ENCODE assay signal across 34 cellular contexts in the genomic region with DNA sequence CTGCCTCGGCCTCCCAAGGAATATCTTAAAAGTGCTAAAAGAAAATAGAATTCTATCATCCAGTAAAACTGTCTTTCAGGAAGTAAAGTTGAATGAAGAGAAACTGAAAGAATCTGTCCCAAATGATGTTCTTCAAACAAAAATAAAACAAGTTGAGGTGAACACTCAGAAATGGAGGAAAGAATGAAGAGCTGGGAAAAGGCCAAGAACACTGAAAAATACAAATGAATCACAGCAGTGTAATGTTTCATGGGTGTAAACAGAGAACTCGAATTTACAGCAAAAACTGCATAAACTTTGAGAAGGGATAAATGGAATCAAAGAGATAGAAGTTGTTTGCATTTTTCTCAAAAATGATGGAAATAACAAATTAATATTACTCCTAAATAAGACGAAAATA.
DNase-seq lines count a peak whose midpoint lies in the region; ATAC-seq, FAIRE-seq and TF ChIP-seq lines count a peak whose summit lies in the region.
"Had no signal": no experiment of that assay in that cellular context is flagged by ENCODE, and none has a peak within 500 bp of the region (broad histone marks: within the 10 kb centered on the region; RNA-seq: fewer than 3 reads in every experiment).

No MANE protein-coding gene starts in this region.

- no peak overlapping the region for H3K9ac ChIP-seq in IMR-90 (ENCODE audit: low read depth, low read length)

- H2BK20ac ChIP-seq in IMR-90 (ENCODE audit: low read depth, low read length) = no peak overlapping the region

- H3K23ac ChIP-seq in IMR-90 (ENCODE audit: low read depth, low read length) = no peak overlapping the region

- dilution Hi-C loops in IMR-90 (cut with HindIII; ENCODE audit: low sequenced_read_pairs, unreplicated experiment) = no loop called here

- H3K36me3 Mint-ChIP-seq in endothelial cell (ENCODE audit: low read depth, unreplicated experiment) = no peaks in the 10 kb centered on the region
- H3K36me3 Mint-ChIP-seq: CD4-positive, CD25-positive, alpha-beta regulatory T cell; IgD-negative memory B cell; stimulated activated naive B cell treated with anti-CD40 and anti-IgM and Interleukin-4, amounts not matched to agents 10 μg/mL and 1 μg/mL and 100 μg/mL, for 72 hours had no signal

- DNase-seq in AG10803 (ENCODE audit: low read depth) = peak; percentile 45
- peak; percentile 70 for DNase-seq in IMR-90
- DNase-seq in renal cortical epithelial cell (ENCODE audit: low read depth) = peak; percentile 25
- DNase-seq in endothelial cell (ENCODE audit: low spot score) = no peak
- no peak for DNase-seq in posterior vena cava (ENCODE audit: low spot score)
- no peak for DNase-seq in NCI-H1417 (lab: John Stamatoyannopoulos, UW)
- DNase-seq: activated CD4-positive, alpha-beta T cell treated with anti-CD3 and anti-CD28 coated beads for 4 hours; activated naive CD4-positive, alpha-beta T cell treated with anti-CD3 and anti-CD28 coated beads, Interleukin-2, amount 50 U/mL, for 16 hours; Calu3; CD4-positive, CD25-positive, alpha-beta regulatory T cell; cortex of kidney; DMS79 treated with DMSO at 0.1 percent for 48 hours; effector memory CD4-positive, alpha-beta T cell; erythroblast; foreskin keratinocyte; H9; head of caudate nucleus; midbrain; naive thymus-derived CD8-positive, alpha-beta T cell; NCI-H1092 treated with DMSO at 0.1 percent for 48 hours; NCI-H187 treated with DMSO at 0.1 percent for 48 hours; NCI-H2171 treated with DMSO at 0.1 percent for 48 hours; NCI-H510A treated with DMSO at 0.1 percent for 48 hours; stimulated activated naive B cell treated with anti-CD40 and anti-IgM and Interleukin-4, amounts not matched to agents 10 μg/mL and 1 μg/mL and 100 μg/mL, for 72 hours; substantia nigra; SW 1271; trophoblast cell had no signal

- no peak overlapping the region for H4K91ac ChIP-seq in IMR-90 (ENCODE audit: insufficient read depth, low read depth, low read length)

- in situ Hi-C loops in IMR-90 (cut with MboI; ENCODE audit: low sequenced_read_pairs) = no loop called here

- H3K56ac ChIP-seq in IMR-90 (ENCODE audit: extremely low read depth, insufficient read depth, low read length) = no peak overlapping the region

- no peaks in the 10 kb centered on the region for H3K9me3 Mint-ChIP-seq in endothelial cell (ENCODE audit: unreplicated experiment)

- no TSS peak for BruUV-seq in IMR-90 (replicated peaks; lab: Mats Ljungman, UMichigan)

- intact Hi-C loops in IMR-90 (cut with micrococcal nuclease) (no loop called here), posterior vena cava (cut with DNase I) (no loop called here)

- H3K14ac ChIP-seq in IMR-90 (replicated peaks; ENCODE audit: low read depth, low read length) = no peak overlapping the region

- H2BK120ac ChIP-seq in IMR-90 (ENCODE audit: low read depth, low read length) = no peak overlapping the region

- no peak overlapping the region; the same call in 1 of the 2 replicates for H3K27ac ChIP-seq in IMR-90 (ENCODE audit: insufficient read depth, low read length)
- H3K27ac ChIP-seq: foreskin keratinocyte, VCaP had no signal

- no peaks in the 10 kb centered on the region for H3K9me1 ChIP-seq in IMR-90 (ENCODE audit: insufficient read depth, low read length)

- H3K4me3 ChIP-seq in AG10803 (ENCODE audit: low read length) (no peak overlapping the region), IMR-90 (ENCODE audit: insufficient read depth, low read depth, low read length) (no peak overlapping the region)

- no peak overlapping the region for H4K5ac ChIP-seq in IMR-90 (ENCODE audit: low read depth, low read length)

- H4K20me1 ChIP-seq in IMR-90 (ENCODE audit: insufficient read depth, low read length) = no peaks in the 10 kb centered on the region

- H2AK5ac ChIP-seq in IMR-90 (ENCODE audit: low read depth, low read length) = no peak overlapping the region

- no peak overlapping the region for H3K18ac ChIP-seq in IMR-90 (ENCODE audit: low read depth, low read length)

- H3K79me1 ChIP-seq in IMR-90 (ENCODE audit: low read depth in 1 of 2, low read length in 2 of 2) = no peaks in the 10 kb centered on the region

- H3K9me3 ChIP-seq in IMR-90 (ENCODE audit: control insufficient read depth, insufficient read depth, low read length) = no peaks in the 10 kb centered on the region; the same call in 1 of the 2 replicates

- no peak overlapping the region for H2AFZ ChIP-seq in IMR-90 (replicated peaks; ENCODE audit: low read length, poor library complexity)

- no peak for TF ChIP-seq POLR2A in IMR-90 (IDR thresholded peaks at IDR 0.05; ENCODE audit: low read depth, low read length)

- TF ChIP-seq RAD21 in IMR-90 (IDR thresholded peaks at IDR 0.05; ENCODE audit: low read length) = no peak

- H3K4me3 Mint-ChIP-seq in endothelial cell (ENCODE audit: unreplicated experiment) = no peak overlapping the region
- H3K4me3 Mint-ChIP-seq: activated T-helper 17 cell treated with anti-CD3 and anti-CD28 coated beads, Interleukin-2, amount 50 U/mL, for 72 hours; CD4-positive, CD25-positive, alpha-beta regulatory T cell; H9; IgD-negative memory B cell; naive thymus-derived CD8-positive, alpha-beta T cell; stimulated activated naive B cell treated with anti-CD40 and anti-IgM and Interleukin-4, amounts not matched to agents 10 μg/mL and 1 μg/mL and 100 μg/mL, for 72 hours had no signal

- peaks cover 4% of the 10 kb centered on the region for H3K27me3 Mint-ChIP-seq in endothelial cell (ENCODE audit: unreplicated experiment)
- H3K27me3 Mint-ChIP-seq: IgD-negative memory B cell; stimulated activated naive B cell treated with anti-CD40 and anti-IgM and Interleukin-4, amounts not matched to agents 10 μg/mL and 1 μg/mL and 100 μg/mL, for 72 hours had no signal

- peaks cover 3% of the 10 kb centered on the region for H3K4me1 Mint-ChIP-seq in endothelial cell (ENCODE audit: unreplicated experiment)
- H3K4me1 Mint-ChIP-seq: activated T-helper 17 cell treated with anti-CD3 and anti-CD28 coated beads, Interleukin-2, amount 50 U/mL, for 72 hours; CD4-positive, CD25-positive, alpha-beta regulatory T cell; IgD-negative memory B cell; naive thymus-derived CD8-positive, alpha-beta T cell had no signal

- H3K36me3 ChIP-seq in IMR-90 (ENCODE audit: control insufficient read depth, insufficient read depth, low read length) = no peaks in the 10 kb centered on the region

- ATAC-seq in IMR-90 (ENCODE audit: low read depth) (peak; percentile 65), GM19455 (IDR thresholded peaks at IDR 0.05; ENCODE audit: unreplicated experiment) (no peak)
- ATAC-seq: activated T-helper 17 cell treated with anti-CD3 and anti-CD28 coated beads, Interleukin-2, amount 50 U/mL, for 72 hours; foreskin keratinocyte; naive thymus-derived CD8-positive, alpha-beta T cell; stimulated activated naive B cell treated with anti-CD40 and anti-IgM and Interleukin-4, amounts not matched to agents 10 μg/mL and 1 μg/mL and 100 μg/mL, for 72 hours had no signal

- H3K4me1 ChIP-seq in IMR-90 (ENCODE audit: control insufficient read depth, insufficient read depth, low read length) = no peaks in the 10 kb centered on the region; the same call in none of the 2 replicates
- H3K4me1 ChIP-seq: foreskin keratinocyte had no signal

- H3K27me3 ChIP-seq in IMR-90 (ENCODE audit: control insufficient read depth, insufficient read depth, low read length) = no peaks in the 10 kb centered on the region
- H3K27me3 ChIP-seq: foreskin keratinocyte had no signal

- H4K8ac ChIP-seq in IMR-90 (ENCODE audit: low read depth in 2 of 2, low read length in 2 of 2) = peak overlapping the region in 1 of 2 experiments; percentile 38; a peak in 1 of 4 replicates

- CTCF ChIA-PET in IMR-90 (lab: Yijun Ruan, JAX) = interaction anchor here (0.7 kb wide), 1 partner anchor 82 kb away, joined by 3 read pairs; no protein-coding TSS in a partner anchor

- peak; percentile 15 for FAIRE-seq in endometrium (lab: Jason Lieb, UNC)
- FAIRE-seq: GM18507, keratinocyte had no signal

- no peak overlapping the region for H2BK15ac ChIP-seq in IMR-90 (ENCODE audit: low read depth, low read length)

- H2AK9ac ChIP-seq in IMR-90 (replicated peaks; ENCODE audit: low read depth, low read length, poor library complexity) = no peak overlapping the region

- H2BK5ac ChIP-seq in IMR-90 (ENCODE audit: low read depth, low read length, poor library complexity, severe bottlenecking) = no peak overlapping the region

- WGBS in IMR-90 (ENCODE audit: extremely low coverage in 2 of 2, insufficient read length in 1 of 2), 2 experiments = no CpG with 5 or more reads among the region's 3 CpGs

- no peak overlapping the region for H3K4ac ChIP-seq in IMR-90 (ENCODE audit: low read depth, low read length)

- peak overlapping the region; percentile 2; the same call in 1 of the 2 replicates for H3K4me2 ChIP-seq in IMR-90 (ENCODE audit: low read depth, low read length)

- no peak overlapping the region for H3K27ac Mint-ChIP-seq in endothelial cell (ENCODE audit: unreplicated experiment)
- H3K27ac Mint-ChIP-seq: activated T-helper 17 cell treated with anti-CD3 and anti-CD28 coated beads, Interleukin-2, amount 50 U/mL, for 72 hours; H9; naive thymus-derived CD8-positive, alpha-beta T cell; stimulated activated naive B cell treated with anti-CD40 and anti-IgM and Interleukin-4, amounts not matched to agents 10 μg/mL and 1 μg/mL and 100 μg/mL, for 72 hours had no signal

- POLR2A ChIA-PET in IMR-90 (lab: Charles Lee; ENCODE audit: unreplicated experiment) = no interaction called here

- TF ChIP-seq CTCF in AG10803 (conservative IDR thresholded peaks at IDR 0.05; ENCODE audit: low read length) (no peak), IMR-90 (conservative IDR thresholded peaks at IDR 0.05; ENCODE audit: low read depth, low read length) (no peak), endothelial cell (IDR thresholded peaks at IDR 0.05; ENCODE audit: unreplicated experiment) (no peak)

TF ChIP-seq in IMR-90, 13 proteins besides CTCF, POLR2A, EP300 and RAD21:
- TF ChIP-seq RFX5 (IDR thresholded peaks at IDR 0.05; ENCODE audit: low read depth, low read length) (no peak), CHD1 (IDR thresholded peaks at IDR 0.05; ENCODE audit: low read depth, low read length) (no peak)

Comparison
In these comparisons a context has a peak if more than half of its experiments do, and no peak if none do; other contexts are left out.
1. DNase-seq: peak in AG10803 (single experiment), IMR-90 (single experiment) and renal cortical epithelial cell (single experiment); none in endothelial cell (single experiment), posterior vena cava (single experiment) and NCI-H1417 (0 of 3).